Comparison of ENCODE assay signal across 1 cellular context in genomic region chr1:205480349-205481278, GRCh38.
TF ChIP-seq lines count a peak whose summit lies in the region.

No MANE protein-coding gene starts in this region.

TF ChIP-seq in GM23338, 12 proteins besides CTCF, POLR2A, EP300 and RAD21 (continued from another document):
- TF ChIP-seq JUNB (IDR thresholded peaks at IDR 0.05; ENCODE audit: unreplicated experiment) = no peak
- no peak for TF ChIP-seq ZNF114 (CRISPR knock-in tag; IDR thresholded peaks at IDR 0.05)
- TF ChIP-seq EZH2 (IDR thresholded peaks at IDR 0.05; ENCODE audit: low read depth, unreplicated experiment) = no peak
- TF ChIP-seq, protein P1, sequence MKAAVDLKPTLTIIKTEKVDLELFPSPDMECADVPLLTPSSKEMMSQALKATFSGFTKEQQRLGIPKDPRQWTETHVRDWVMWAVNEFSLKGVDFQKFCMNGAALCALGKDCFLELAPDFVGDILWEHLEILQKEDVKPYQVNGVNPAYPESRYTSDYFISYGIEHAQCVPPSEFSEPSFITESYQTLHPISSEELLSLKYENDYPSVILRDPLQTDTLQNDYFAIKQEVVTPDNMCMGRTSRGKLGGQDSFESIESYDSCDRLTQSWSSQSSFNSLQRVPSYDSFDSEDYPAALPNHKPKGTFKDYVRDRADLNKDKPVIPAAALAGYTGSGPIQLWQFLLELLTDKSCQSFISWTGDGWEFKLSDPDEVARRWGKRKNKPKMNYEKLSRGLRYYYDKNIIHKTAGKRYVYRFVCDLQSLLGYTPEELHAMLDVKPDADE (IDR thresholded peaks at IDR 0.05) = no peak
- TF ChIP-seq EZH2phosphoT487 (IDR thresholded peaks at IDR 0.05; ENCODE audit: unreplicated experiment) = no peak
- TF ChIP-seq NANOG (IDR thresholded peaks at IDR 0.05; ENCODE audit: borderline replicate concordance) = no peak
- TF ChIP-seq, protein P2, sequence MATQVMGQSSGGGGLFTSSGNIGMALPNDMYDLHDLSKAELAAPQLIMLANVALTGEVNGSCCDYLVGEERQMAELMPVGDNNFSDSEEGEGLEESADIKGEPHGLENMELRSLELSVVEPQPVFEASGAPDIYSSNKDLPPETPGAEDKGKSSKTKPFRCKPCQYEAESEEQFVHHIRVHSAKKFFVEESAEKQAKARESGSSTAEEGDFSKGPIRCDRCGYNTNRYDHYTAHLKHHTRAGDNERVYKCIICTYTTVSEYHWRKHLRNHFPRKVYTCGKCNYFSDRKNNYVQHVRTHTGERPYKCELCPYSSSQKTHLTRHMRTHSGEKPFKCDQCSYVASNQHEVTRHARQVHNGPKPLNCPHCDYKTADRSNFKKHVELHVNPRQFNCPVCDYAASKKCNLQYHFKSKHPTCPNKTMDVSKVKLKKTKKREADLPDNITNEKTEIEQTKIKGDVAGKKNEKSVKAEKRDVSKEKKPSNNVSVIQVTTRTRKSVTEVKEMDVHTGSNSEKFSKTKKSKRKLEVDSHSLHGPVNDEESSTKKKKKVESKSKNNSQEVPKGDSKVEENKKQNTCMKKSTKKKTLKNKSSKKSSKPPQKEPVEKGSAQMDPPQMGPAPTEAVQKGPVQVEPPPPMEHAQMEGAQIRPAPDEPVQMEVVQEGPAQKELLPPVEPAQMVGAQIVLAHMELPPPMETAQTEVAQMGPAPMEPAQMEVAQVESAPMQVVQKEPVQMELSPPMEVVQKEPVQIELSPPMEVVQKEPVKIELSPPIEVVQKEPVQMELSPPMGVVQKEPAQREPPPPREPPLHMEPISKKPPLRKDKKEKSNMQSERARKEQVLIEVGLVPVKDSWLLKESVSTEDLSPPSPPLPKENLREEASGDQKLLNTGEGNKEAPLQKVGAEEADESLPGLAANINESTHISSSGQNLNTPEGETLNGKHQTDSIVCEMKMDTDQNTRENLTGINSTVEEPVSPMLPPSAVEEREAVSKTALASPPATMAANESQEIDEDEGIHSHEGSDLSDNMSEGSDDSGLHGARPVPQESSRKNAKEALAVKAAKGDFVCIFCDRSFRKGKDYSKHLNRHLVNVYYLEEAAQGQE (IDR thresholded peaks at IDR 0.05; ENCODE audit: unreplicated experiment) = no peak
- no peak for TF ChIP-seq POLR2AphosphoS5 (IDR thresholded peaks at IDR 0.05; ENCODE audit: low read depth)
- no peak for TF ChIP-seq CREB1 (CRISPR knock-in tag; IDR thresholded peaks at IDR 0.05; ENCODE audit: low read depth)
